ENCODE assay signal across 8 cellular contexts in the genomic region with DNA sequence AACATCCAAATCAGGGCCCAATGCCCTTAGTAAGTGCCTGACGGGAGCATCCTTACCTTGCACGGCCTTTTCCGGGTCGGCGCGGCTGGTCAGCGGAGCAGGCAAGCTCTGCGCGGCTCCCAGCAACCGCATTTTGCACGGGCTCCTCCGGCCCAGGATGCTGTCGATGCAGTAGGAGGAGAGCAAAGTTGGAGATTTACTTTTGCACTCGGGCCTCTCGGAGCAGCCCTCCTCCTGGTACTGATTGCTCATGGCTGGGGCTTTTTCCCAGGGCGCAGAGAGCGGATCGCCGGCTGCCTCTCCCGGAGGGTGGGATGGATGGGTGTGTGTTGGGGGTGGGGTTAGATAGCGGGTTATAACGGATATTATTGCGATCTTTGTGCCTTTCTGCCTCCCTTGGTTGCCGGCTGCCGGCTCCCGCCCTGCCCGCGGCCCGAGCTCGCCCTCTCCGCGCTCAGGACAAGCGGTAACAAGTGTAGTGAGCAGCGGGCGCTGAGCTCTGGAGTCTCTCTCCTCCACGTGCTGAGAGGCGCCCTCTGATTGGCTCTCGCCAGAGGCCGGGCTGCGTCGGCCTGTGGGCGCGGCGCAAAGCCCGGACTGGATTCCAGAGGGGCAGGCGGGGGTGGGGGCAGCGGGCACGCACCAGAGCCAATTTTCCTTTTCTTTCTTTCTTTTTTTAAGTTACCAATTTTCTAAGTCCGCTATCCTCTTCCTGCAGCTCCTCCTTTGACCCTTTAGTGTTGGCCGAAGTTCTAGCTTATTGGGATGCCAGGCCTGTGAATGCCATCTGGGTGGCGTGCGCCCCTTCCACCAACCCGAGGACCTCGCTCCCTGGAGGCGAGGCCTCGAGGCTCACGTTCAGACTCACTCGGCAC. TPM values are rescaled to one million over a fixed set of nuclear protein-coding genes. Genes with fewer than 3 reads are reported as not detected.
DNase-seq lines count a peak whose midpoint lies in the region; ATAC-seq and TF ChIP-seq lines count a peak whose summit lies in the region.

A gene (minus strand): TSS at position 480 of the 875 bp plus-strand sequence. CDS start 228 bp downstream, at position 252.

- H3K36me3 Mint-ChIP-seq in central memory CD8-positive, alpha-beta T cell (ENCODE audit: insufficient read depth): peaks cover 3% of the 10 kb centered on the region

- no peaks in the 10 kb centered on the region for H3K9me3 Mint-ChIP-seq in central memory CD8-positive, alpha-beta T cell

- peak within 1 kb of the TSS; percentile 23 for H3K4me3 ChIP-seq in thoracic aorta

- DNase-seq in activated effector memory CD4-positive, alpha-beta T cell treated with anti-CD3 and anti-CD28 coated beads, Interleukin-2, amount 50 U/mL, for 16 hours: peak; percentile 71
- no peak for DNase-seq in activated effector memory CD4-positive, alpha-beta T cell treated with Interleukin-2 at 50 U/mL for 16 hours
- DNase-seq in NAMALWA (ENCODE audit: low spot score) (peak; percentile 65), left kidney (ENCODE audit: low read depth, low spot score) (peak; percentile 90), thoracic aorta (ENCODE audit: low spot score) (no peak), NCI-H1105 treated with DMSO at 0.1 percent for 48 hours (lab: John Stamatoyannopoulos, UW) (no peak)
- no peak for DNase-seq in central memory CD8-positive, alpha-beta T cell (ENCODE audit: low spot score in 2 of 2)
- no peak for DNase-seq in central memory CD4-positive, alpha-beta T cell

- H3K4me1 Mint-ChIP-seq in central memory CD8-positive, alpha-beta T cell: peaks cover 7% of the 10 kb centered on the region

- peaks cover 67% of the 10 kb centered on the region for H3K27me3 Mint-ChIP-seq in central memory CD8-positive, alpha-beta T cell

- H3K4me1 ChIP-seq in thoracic aorta (ENCODE audit: control insufficient read depth in 1 of 2, low read depth in 2 of 2): peaks cover 3 to 6% of the 10 kb centered on the region in 2 donors

- no peak within 1 kb of the TSS for H3K27ac ChIP-seq in thoracic aorta

- H3K4me3 Mint-ChIP-seq in central memory CD8-positive, alpha-beta T cell: peak within 1 kb of the TSS; percentile 31

- H3K36me3 ChIP-seq in thoracic aorta: no peaks in the 10 kb centered on the region

- ATAC-seq in central memory CD8-positive, alpha-beta T cell (replicated peaks; ENCODE audit: extremely low read depth, poor library complexity, severe bottlenecking): no peak
- ATAC-seq in thoracic aorta (ENCODE audit: insufficient number of reproducible peaks, low FRiP score, low read depth): no peak

- no peaks in the 10 kb centered on the region for H3K9me3 ChIP-seq in thoracic aorta

- no peak within 1 kb of the TSS for H3K27ac Mint-ChIP-seq in central memory CD8-positive, alpha-beta T cell (ENCODE audit: low read depth)

- TF ChIP-seq CTCF in thoracic aorta (IDR thresholded peaks at IDR 0.05): no peak

- H3K27me3 ChIP-seq in thoracic aorta (replicated peaks; ENCODE audit: insufficient read depth): no peaks in the 10 kb centered on the region

RNA-seq across cellular contexts. Expression of the gene that starts here (rescaled TPM):
- total RNA-seq in thoracic aorta: not detected

Comparison
In these comparisons a context has a peak if more than half of its experiments do, and no peak if none do; other contexts are left out.
1. DNase-seq: peak in activated effector memory CD4-positive, alpha-beta T cell treated with anti-CD3 and anti-CD28 coated beads, Interleukin-2, amount 50 U/mL, for 16 hours (single experiment), NAMALWA (single experiment) and left kidney (single experiment); none in activated effector memory CD4-positive, alpha-beta T cell treated with Interleukin-2 at 50 U/mL for 16 hours (single experiment), central memory CD8-positive, alpha-beta T cell (0 of 2), thoracic aorta (single experiment), NCI-H1105 treated with DMSO at 0.1 percent for 48 hours (single experiment) and central memory CD4-positive, alpha-beta T cell (single experiment).